ENCODE assay signal across 17 cellular contexts in genomic region chr15:41945221-41945620, GRCh38. TPM values are rescaled to one million over a fixed set of nuclear protein-coding genes. Genes with fewer than 3 reads are reported as not detected.
DNase-seq lines count a peak whose midpoint lies in the region; ATAC-seq and TF ChIP-seq lines count a peak whose summit lies in the region.
"Had no signal": no experiment of that assay in that cellular context is flagged by ENCODE, and none has a peak within 500 bp of the region (broad histone marks: within the 10 kb centered on the region; RNA-seq: fewer than 3 reads in every experiment).

No MANE protein-coding gene starts in this region.

- TF ChIP-seq CTCF in ascending aorta (IDR thresholded peaks at IDR 0.05) = no peak
- TF ChIP-seq CTCF in hepatocyte (IDR thresholded peaks at IDR 0.05; ENCODE audit: poor library complexity) = no peak
- TF ChIP-seq CTCF in thoracic aorta (IDR thresholded peaks at IDR 0.05) = no peak
- TF ChIP-seq CTCF in mucosa of descending colon (IDR thresholded peaks at IDR 0.05) = no peak

- peaks cover 12 to 57% of the 10 kb centered on the region in 2 donors for H3K4me1 ChIP-seq in ascending aorta
- H3K4me1 ChIP-seq in hepatocyte (ENCODE audit: insufficient read depth) = peaks cover 32% of the 10 kb centered on the region
- H3K4me1 ChIP-seq in thoracic aorta (ENCODE audit: control insufficient read depth in 1 of 2, low read depth in 2 of 2) = peaks cover 48 to 88% of the 10 kb centered on the region in 2 donors
- H3K4me1 ChIP-seq in mucosa of descending colon (ENCODE audit: low read depth) = no peaks in the 10 kb centered on the region

- no peak overlapping the region for H2AFZ ChIP-seq in hepatocyte

- no peak overlapping the region for H3K4me3 ChIP-seq in ascending aorta
- no peak overlapping the region for H3K4me3 ChIP-seq in hepatocyte
- no peak overlapping the region for H3K4me3 ChIP-seq in thoracic aorta
- no peak overlapping the region for H3K4me3 ChIP-seq in mucosa of descending colon

- intact Hi-C loops in ascending aorta (cut with DNase I) (loop anchor here (2.0 kb wide), 1 partner anchor 14 kb away; no protein-coding TSS in a partner anchor), mucosa of descending colon (cut with DNase I, micrococcal nuclease) (no loop called here)

- DNase-seq in M059J (ENCODE audit: low read depth) = peak; percentile 8
- no peak for DNase-seq in ascending aorta (ENCODE audit: low spot score in 2 of 2)
- no peak for DNase-seq in hepatocyte (ENCODE audit: low spot score)
- no peak for DNase-seq in thoracic aorta (ENCODE audit: low spot score)
- no peak for DNase-seq in SW 1271 (lab: John Stamatoyannopoulos, UW)
- DNase-seq in mucosa of descending colon = no peak
- DNase-seq: activated effector memory CD4-positive, alpha-beta T cell treated with anti-CD3 and anti-CD28 coated beads, Interleukin-2, amount 50 U/mL, for 16 hours; C1 segment of cervical spinal cord; cortex of kidney; DMS79 treated with DMSO at 0.1 percent for 48 hours; NCI-H1694; NCI-H524; OCI-M1; T-cell had no signal

- 90% methylated on average over 6 of the region's 6 CpGs for WGBS in hepatocyte (ENCODE audit: low lambda C conversion rate, missing lambda C conversion rate)

- H3K4me2 ChIP-seq in hepatocyte = no peak overlapping the region

- H3K27ac ChIP-seq in ascending aorta (peak overlapping the region; percentile 79 to 85), hepatocyte (peak overlapping the region; percentile 52), thoracic aorta (peak overlapping the region; percentile 77 to 83)
- H3K27ac ChIP-seq: WERI-Rb-1 had no signal

- no peaks in the 10 kb centered on the region for H3K9me2 ChIP-seq in hepatocyte (replicated peaks; ENCODE audit: insufficient read depth)

- ATAC-seq in thoracic aorta (ENCODE audit: insufficient number of reproducible peaks, low FRiP score, low read depth) (no peak), HG03565 (IDR thresholded peaks at IDR 0.05; ENCODE audit: unreplicated experiment) (no peak), mucosa of descending colon (no peak)
- ATAC-seq: esophagus mucosa, T-cell had no signal

- H4K20me1 ChIP-seq in hepatocyte (ENCODE audit: insufficient read depth, poor library complexity, severe bottlenecking) = no peaks in the 10 kb centered on the region

- no peaks in the 10 kb centered on the region for H3K27me3 ChIP-seq in ascending aorta
- no peaks in the 10 kb centered on the region for H3K27me3 ChIP-seq in hepatocyte
- no peaks in the 10 kb centered on the region for H3K27me3 ChIP-seq in thoracic aorta (replicated peaks; ENCODE audit: insufficient read depth)

- H3K9me3 ChIP-seq in ascending aorta (no peaks in the 10 kb centered on the region), hepatocyte (ENCODE audit: low read depth) (no peaks in the 10 kb centered on the region), thoracic aorta (no peaks in the 10 kb centered on the region), mucosa of descending colon (no peaks in the 10 kb centered on the region)

- H3K36me3 ChIP-seq in ascending aorta (peaks cover 14 to 17% of the 10 kb centered on the region in 2 donors), hepatocyte (replicated peaks; ENCODE audit: insufficient read depth, low read depth) (no peaks in the 10 kb centered on the region), thoracic aorta (peaks cover 2% of the 10 kb centered on the region), mucosa of descending colon (ENCODE audit: low read depth) (no peaks in the 10 kb centered on the region)
- H3K36me3 ChIP-seq: WERI-Rb-1 had no signal

- H3K79me2 ChIP-seq in hepatocyte = peaks cover 28% of the 10 kb centered on the region

RNA-seq across cellular contexts. Expression of gene EHD4, which starts 27.1 kb away (rescaled TPM):
- total RNA-seq in M059J (2014; rRNA removed; shearing (Covaris generic)) = 21.8 and 28.6 TPM in 2 replicates
- 70.4 TPM for total RNA-seq in ascending aorta
- 26.4 and 27.3 TPM in 2 replicates for total RNA-seq in hepatocyte
- polyA plus RNA-seq in hepatocyte = 30.9 and 34.7 TPM in 2 replicates
- total RNA-seq in thoracic aorta = 10 to 100 TPM; 43.6 to 48.1 TPM
- total RNA-seq in mucosa of descending colon = 10 to 100 TPM; 26.4 to 39.0 (median 35.0) TPM

RNA-seq across cellular contexts. Expression of gene SPTBN5, which starts 51.4 kb away (rescaled TPM):
- total RNA-seq in M059J (2014; rRNA removed; shearing (Covaris generic)) = under 0.01 TPM in 1 of 2 replicates, not detected in the other
- total RNA-seq in ascending aorta (1.5 TPM), hepatocyte (1.7 and 2.0 TPM in 2 replicates), thoracic aorta (1 to 10 TPM; 1.3 to 3.9 TPM), mucosa of descending colon (1 to 10 TPM in 1 of 3 donors, under 1 TPM in 2; 0.36 to 2.2 (median 0.87) TPM)
- 1.9 and 2.6 TPM in 2 replicates for polyA plus RNA-seq in hepatocyte
